In the genomic region with DNA sequence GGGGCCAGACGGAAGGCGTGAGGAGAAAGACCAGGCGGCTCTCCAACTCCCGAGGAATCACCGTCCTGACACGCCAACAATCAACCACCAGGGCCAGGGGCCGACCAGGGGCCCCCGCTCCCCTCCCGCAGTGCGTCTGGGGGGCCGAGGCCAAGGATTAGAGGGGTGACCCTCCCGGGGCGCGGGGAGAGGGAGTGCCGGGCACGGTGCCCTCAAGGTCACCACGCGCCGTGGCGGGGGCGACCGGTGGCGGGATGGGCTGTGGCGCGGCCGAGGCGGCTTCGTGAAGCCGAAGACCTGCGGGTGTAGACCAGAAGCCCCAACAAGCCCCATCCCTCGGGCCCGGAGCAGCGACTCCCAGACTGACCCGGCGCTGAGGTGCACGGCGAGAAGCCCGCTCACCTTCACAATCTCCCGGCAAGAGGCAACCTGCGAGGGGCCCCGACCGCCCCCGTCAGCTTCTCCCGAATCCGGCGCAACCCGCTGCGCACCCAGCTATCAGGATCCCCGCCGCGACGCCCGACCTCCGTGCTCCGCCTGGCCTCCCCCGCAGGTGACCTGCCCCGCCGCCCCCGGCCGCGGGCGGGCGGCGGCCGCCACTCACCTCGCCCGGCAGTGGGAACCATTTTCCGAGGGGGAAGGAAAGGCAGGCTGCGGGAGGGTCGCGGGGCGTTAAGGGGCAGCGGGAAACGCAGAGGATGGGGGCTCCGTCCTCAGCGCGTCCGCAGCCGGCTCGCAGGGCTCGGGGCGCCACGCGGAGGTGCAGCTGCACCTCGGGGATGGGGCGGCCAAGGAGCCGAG, we compare ENCODE assay signal across 8 cellular contexts. TPM values are rescaled to one million over a fixed set of nuclear protein-coding genes. Genes with fewer than 3 reads are reported as not detected.
DNase-seq lines count a peak whose midpoint lies in the region; ATAC-seq, FAIRE-seq and TF ChIP-seq lines count a peak whose summit lies in the region.

No MANE protein-coding gene starts in this region.

- intact Hi-C loops in breast epithelium (cut with DNase I; ENCODE audit: low total_unique reads) (loop anchor here (5.0 kb wide), 1 partner anchor 1459 kb away; no protein-coding TSS in a partner anchor), kidney (cut with DNase I) (no loop called here)

- H3K9ac ChIP-seq in kidney (ENCODE audit: low read length in 2 of 2) = peak overlapping the region; percentile 71 to 87

- H3K27me3 Mint-ChIP-seq in T-helper 1 cell treated with Interleukin-12 subunit alpha and Interleukin-12 subunit beta and Interleukin-4 antibody, amounts not matched to agents 30 μg/mL and 1 μg/mL, for 36 hours (ENCODE audit: low read depth) = peaks cover 51% of the 10 kb centered on the region

- DNase-seq in breast epithelium (ENCODE audit: low spot score in 2 of 2) (peak; percentile 26 to 58), kidney (peak; percentile 89), SHP77 (lab: John Stamatoyannopoulos, UW) (no peak)
- DNase-seq in stimulated activated CD4-positive, alpha-beta T cell treated with anti-CD3 and anti-CD28 coated beads, Interleukin-2, amount 100 ng/mL, for 24 hours = peak; percentile 53 to 54

- H3K27ac ChIP-seq in breast epithelium (peak overlapping the region; percentile 95 to 97), kidney (ENCODE audit: low read depth in 2 of 2, low read length in 2 of 2) (peak overlapping the region; percentile 98)

- H3K4me1 Mint-ChIP-seq in T-helper 1 cell treated with Interleukin-12 subunit alpha and Interleukin-12 subunit beta and Interleukin-4 antibody, amounts not matched to agents 30 μg/mL and 1 μg/mL, for 36 hours (ENCODE audit: low read depth) = peaks cover 24% of the 10 kb centered on the region

- H3K36me3 Mint-ChIP-seq in T-helper 1 cell treated with Interleukin-12 subunit alpha and Interleukin-12 subunit beta and Interleukin-4 antibody, amounts not matched to agents 30 μg/mL and 1 μg/mL, for 36 hours (ENCODE audit: low read depth) = no peaks in the 10 kb centered on the region

- no peaks in the 10 kb centered on the region for H3K27me3 ChIP-seq in breast epithelium

- H3K4me3 Mint-ChIP-seq in T-helper 1 cell treated with Interleukin-12 subunit alpha and Interleukin-12 subunit beta and Interleukin-4 antibody, amounts not matched to agents 30 μg/mL and 1 μg/mL, for 36 hours = peak overlapping the region; percentile 88

- FAIRE-seq in kidney (lab: Jason Lieb, UNC) = no peak

- peak; percentile 36; the same call in 1 of the 2 replicates for TF ChIP-seq CTCF in GM12875 (IDR thresholded peaks at IDR 0.05; ENCODE audit: borderline replicate concordance, insufficient read depth, low read depth, low read length)
- peak in 1 of 3 donors; percentile 19 for TF ChIP-seq CTCF in breast epithelium (IDR thresholded peaks at IDR 0.05)
- no peak for TF ChIP-seq CTCF in kidney (IDR thresholded peaks at IDR 0.05; ENCODE audit: borderline replicate concordance, extremely low read depth, insufficient read depth)

- peak overlapping the region; percentile 98 for H3K4me3 ChIP-seq in GM12875 (ENCODE audit: low read depth, low read length)
- H3K4me3 ChIP-seq in breast epithelium = peak overlapping the region; percentile 82 to 91 (median 89)
- H3K4me3 ChIP-seq in kidney (ENCODE audit: low read length in 2 of 2) = peak overlapping the region; percentile 60 to 85

- TF ChIP-seq POLR2A in breast epithelium (IDR thresholded peaks at IDR 0.05) = peak; percentile 38

- H3K9me3 ChIP-seq in breast epithelium = no peaks in the 10 kb centered on the region
- H3K9me3 ChIP-seq in kidney (ENCODE audit: control insufficient read depth in 1 of 2, low read length in 2 of 2) = no peaks in the 10 kb centered on the region

- H3K36me3 ChIP-seq in breast epithelium = no peaks in the 10 kb centered on the region
- no peaks in the 10 kb centered on the region for H3K36me3 ChIP-seq in kidney (ENCODE audit: control insufficient read depth in 1 of 2, insufficient read depth in 2 of 2, low read length in 2 of 2)

- H3K9me3 Mint-ChIP-seq in T-helper 1 cell treated with Interleukin-12 subunit alpha and Interleukin-12 subunit beta and Interleukin-4 antibody, amounts not matched to agents 30 μg/mL and 1 μg/mL, for 36 hours = no peaks in the 10 kb centered on the region

- peak; percentile 2 for ATAC-seq in HG03095 (IDR thresholded peaks at IDR 0.05; ENCODE audit: unreplicated experiment)
- no peak for ATAC-seq in HG02884 (IDR thresholded peaks at IDR 0.05; ENCODE audit: unreplicated experiment)

- peak overlapping the region; percentile 74 for H3K27ac Mint-ChIP-seq in T-helper 1 cell treated with Interleukin-12 subunit alpha and Interleukin-12 subunit beta and Interleukin-4 antibody, amounts not matched to agents 30 μg/mL and 1 μg/mL, for 36 hours

- no peaks in the 10 kb centered on the region for H3K4me1 ChIP-seq in breast epithelium
- peaks cover 0 to 16% of the 10 kb centered on the region in 2 donors for H3K4me1 ChIP-seq in kidney (ENCODE audit: control insufficient read depth in 1 of 2, insufficient read depth in 1 of 2, low read depth in 1 of 2, low read length in 2 of 2)

RNA-seq across cellular contexts. Expression of a gene that starts 0.4 kb away (rescaled TPM):
- total RNA-seq in breast epithelium (10 to 100 TPM; 40.3 to 76.8 (median 54.6) TPM), kidney (53.4 TPM)
- polyA plus RNA-seq in kidney (ENCODE audit: insufficient read depth, low read depth, low replicate concordance) = 6.3 TPM

Comparison
In these comparisons a context has a peak if more than half of its experiments do, and no peak if none do; other contexts are left out.
1. DNase-seq: peak in breast epithelium (2 of 2), kidney (single experiment) and stimulated activated CD4-positive, alpha-beta T cell treated with anti-CD3 and anti-CD28 coated beads, Interleukin-2, amount 100 ng/mL, for 24 hours (2 of 2); none in SHP77 (0 of 2).
2. Peak in every context shown above with its lines, with median percentiles within 50 percentile points of each other: H3K4me3 ChIP-seq.